8 cellular contexts compared by ENCODE assay signal in the genomic region with DNA sequence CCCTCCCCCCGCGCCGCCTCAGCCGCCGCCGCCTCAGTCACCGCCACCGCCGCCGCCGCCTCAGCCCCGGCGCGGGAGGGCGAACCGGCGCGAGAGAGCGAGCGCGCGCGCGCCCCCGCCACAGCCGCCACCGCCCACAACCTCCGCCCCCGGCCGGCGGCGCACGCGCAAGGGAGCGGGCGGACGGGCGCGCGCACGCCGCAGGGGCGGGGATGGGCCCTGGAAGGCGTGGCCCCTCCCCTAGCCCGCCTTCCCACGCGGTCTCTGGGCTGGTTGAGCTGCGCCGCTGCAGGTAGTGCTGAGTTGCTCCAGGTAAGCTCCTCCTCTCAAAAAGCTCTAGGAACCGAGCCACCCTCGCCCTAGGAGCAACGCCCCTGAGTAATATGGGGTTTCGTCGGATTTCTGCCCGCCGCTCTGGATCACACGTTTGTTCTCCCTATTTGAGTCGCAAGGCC. TPM values are rescaled to one million over a fixed set of nuclear protein-coding genes. Genes with fewer than 3 reads are reported as not detected.
DNase-seq lines count a peak whose midpoint lies in the region; ATAC-seq and TF ChIP-seq lines count a peak whose summit lies in the region.

A gene (minus strand): TSS at position 96 of the 455 bp plus-strand sequence.

- peak; percentile 85 for ATAC-seq in GM18867 (IDR thresholded peaks at IDR 0.05; ENCODE audit: unreplicated experiment)
- ATAC-seq in HG03097 (IDR thresholded peaks at IDR 0.05; ENCODE audit: low FRiP score, unreplicated experiment) = peak; percentile 80
- peak; percentile 90 for ATAC-seq in activated B cell treated with CpG ODN at 0.5 μM for 24 hours (ENCODE audit: low read depth)

- H3K36me3 Mint-ChIP-seq in activated B cell treated with CpG ODN at 0.5 μM for 24 hours (ENCODE audit: low read depth) = peaks cover 2% of the 10 kb centered on the region

- no peaks in the 10 kb centered on the region for H3K27me3 ChIP-seq in A673 (replicated peaks; ENCODE audit: insufficient read depth, low read depth, low read length, poor library complexity)
- H3K27me3 ChIP-seq in spleen (replicated peaks in 1 of 7) = no peaks in the 10 kb centered on the region

- no peaks in the 10 kb centered on the region for H3K9me3 Mint-ChIP-seq in activated B cell treated with CpG ODN at 0.5 μM for 24 hours

- H3K4me1 Mint-ChIP-seq in activated B cell treated with CpG ODN at 0.5 μM for 24 hours = peaks cover 34% of the 10 kb centered on the region

- TF ChIP-seq POLR2A in spleen (IDR thresholded peaks at IDR 0.05) = no peak

- peak; percentile 92 for DNase-seq in A673 (ENCODE audit: low spot score)
- peak; percentile 94 for DNase-seq in NCI-H2196 treated with DMSO at 0.1 percent for 48 hours (lab: John Stamatoyannopoulos, UW; ENCODE audit: unreplicated experiment)
- peak; percentile 92 for DNase-seq in activated B cell treated with CpG ODN at 0.5 μM for 24 hours
- DNase-seq in cardiac fibroblast (ENCODE audit: low read depth in 2 of 2) = peak; percentile 71 to 81
- DNase-seq in inferior parietal cortex (ENCODE audit: extremely low spot score) = peak; percentile 77
- peak; percentile 98 for DNase-seq in spleen

- H3K4me3 Mint-ChIP-seq in activated B cell treated with CpG ODN at 0.5 μM for 24 hours = peak within 1 kb of the TSS; percentile 87

- H3K27ac Mint-ChIP-seq in activated B cell treated with CpG ODN at 0.5 μM for 24 hours = peak within 1 kb of the TSS; percentile 88

- POLR2A ChIA-PET in A673 (lab: Charles Lee; ENCODE audit: low non-redundant PET) (no interaction called here), activated B cell treated with CpG ODN at 0.5 μM for 24 hours (lab: Charles Lee) (interaction anchor here (0.6 to 1.2 kb wide), 4 partner anchors 203 to 563 kb away, joined by 3 to 5 read pairs (median 4); a partner anchor contains a TSS)

- CTCF ChIA-PET in A673 (lab: Charles Lee) (interaction anchor here (0.6 kb wide), 1 partner anchor 66 kb away, joined by 7 read pairs; no protein-coding TSS in a partner anchor), activated B cell treated with CpG ODN at 0.5 μM for 24 hours (lab: Charles Lee) (no interaction called here)

- intact Hi-C loops in A673 (cut with micrococcal nuclease; ENCODE audit: unreplicated experiment) (loop anchor here (5.0 kb wide), 1 partner anchor 61 kb away; no protein-coding TSS in a partner anchor), activated B cell treated with CpG ODN at 0.5 μM for 24 hours (cut with micrococcal nuclease) (loop anchor here (1.0 to 10.0 kb wide), 10 partner anchors 109 to 1239 kb away; a partner anchor contains a TSS), spleen (cut with DNase I; ENCODE audit: low total_unique reads) (no loop called here)

- H3K4me3 ChIP-seq in A673 (ENCODE audit: low read depth, low read length, poor library complexity, severe bottlenecking) = peak within 1 kb of the TSS; percentile 89
- H3K4me3 ChIP-seq in cardiac fibroblast (replicated peaks in 1 of 2; ENCODE audit: low read depth in 2 of 2, low read length in 2 of 2) = peak within 1 kb of the TSS; percentile 74 to 81
- H3K4me3 ChIP-seq in spleen = peak within 1 kb of the TSS; percentile 63 to 83 (median 72)

- H3K27ac ChIP-seq in A673 (ENCODE audit: low read depth, low read length, poor library complexity, severe bottlenecking) (peak within 1 kb of the TSS; percentile 81), spleen (peak within 1 kb of the TSS; percentile 92 to 97 (median 95))

- H3K27me3 Mint-ChIP-seq in activated B cell treated with CpG ODN at 0.5 μM for 24 hours = no peaks in the 10 kb centered on the region

- H3K9me3 ChIP-seq in A673 (ENCODE audit: low read depth, low read length, poor library complexity, severe bottlenecking) (no peaks in the 10 kb centered on the region), spleen (no peaks in the 10 kb centered on the region)

- BruUV-seq in A673 (replicated peaks; lab: Mats Ljungman, UMichigan) = no TSS peak

- H3K36me3 ChIP-seq in A673 (ENCODE audit: insufficient read depth, low read length, poor library complexity, severe bottlenecking) (no peaks in the 10 kb centered on the region), spleen (no peaks in the 10 kb centered on the region)

- 0 to 1% (median 1%) methylated on average over 9 to 58 of the region's 58 CpGs for WGBS in spleen, 5 donors

- TF ChIP-seq CTCF in A673 (conservative IDR thresholded peaks at IDR 0.05; ENCODE audit: low read depth, low read length) (no peak), activated B cell treated with CpG ODN at 0.5 μM for 24 hours (IDR thresholded peaks at IDR 0.05) (no peak), cardiac fibroblast (IDR thresholded peaks at IDR 0.05; ENCODE audit: low read depth, low read length) (no peak), spleen (IDR thresholded peaks at IDR 0.05 in 8 of 11, conservative IDR thresholded peaks at IDR 0.05 in 3 of 11) (no peak)

- H3K4me1 ChIP-seq in A673 (ENCODE audit: insufficient read depth, low read length, poor library complexity, severe bottlenecking) (peaks cover 44% of the 10 kb centered on the region), spleen (peaks cover 32 to 56% (median 51%) of the 10 kb centered on the region in 6 donors)

RNA-seq across cellular contexts. Expression of the gene that starts here (rescaled TPM):
- total RNA-seq in A673 (2021) = 29.4 and 32.8 TPM in 2 replicates
- 25.8 and 25.9 TPM in 2 replicates for total RNA-seq in activated B cell treated with CpG ODN at 0.5 μM for 24 hours
- total RNA-seq in spleen = 10 to 100 TPM; 23.9 to 45.5 (median 38.3) TPM
- 1 to 10 TPM; 4.5 to 9.3 (median 5.7) TPM for polyA plus RNA-seq in spleen

Comparison
In these comparisons a context has a peak if more than half of its experiments do, and no peak if none do; other contexts are left out.
1. Peak in every context shown above with its lines: DNase-seq, ATAC-seq, H3K4me3 ChIP-seq and H3K27ac ChIP-seq.